Comparison of ENCODE assay signal across 1 cellular context in genomic region chr2:207160115-207160514, GRCh38.
A peak's percentile ranks its signal among the peaks of the same experiment; 100 is the strongest.
TF ChIP-seq lines count a peak whose summit lies in the region.

No MANE protein-coding gene starts in this region.

TF ChIP-seq in Ishikawa, 13 proteins besides CTCF, POLR2A, EP300 and RAD21:
- TF ChIP-seq REST (IDR thresholded peaks at IDR 0.05; ENCODE audit: low read depth), result peak; percentile 76
- TF ChIP-seq EGR1 (IDR thresholded peaks at IDR 0.05), result no peak
